ENCODE assay signal across 12 cellular contexts in genomic region chr2:36147670-36148390, GRCh38.
DNase-seq lines count a peak whose midpoint lies in the region; ATAC-seq and TF ChIP-seq lines count a peak whose summit lies in the region.
"Had no signal": no experiment of that assay in that cellular context is flagged by ENCODE, and none has a peak within 500 bp of the region (broad histone marks: within the 10 kb centered on the region; RNA-seq: fewer than 3 reads in every experiment).

No MANE protein-coding gene starts in this region.

- CTCF ChIA-PET in activated CD4-positive, alpha-beta memory T cell treated with anti-CD3 and anti-CD28 coated beads, Interleukin-2, amount 10 ng/mL, durations not matched to agents 7 days and 5 days (lab: Charles Lee) = interaction anchor here (1.4 to 2.8 kb wide), 5 partner anchors 10 to 205 kb away, joined by 3 to 11 read pairs (median 8); no protein-coding TSS in a partner anchor
- CTCF ChIA-PET in activated CD4-positive, alpha-beta memory T cell treated with anti-CD3 and anti-CD28 coated beads for 36 hours (lab: Charles Lee) = interaction anchor here (0.8 to 1.3 kb wide), 4 partner anchors 9 to 205 kb away, joined by 3 to 5 read pairs (median 3); no protein-coding TSS in a partner anchor
- CTCF ChIA-PET in CD4-positive, alpha-beta T cell (lab: Charles Lee) = no interaction called here

- POLR2A ChIA-PET in activated CD4-positive, alpha-beta memory T cell treated with anti-CD3 and anti-CD28 coated beads, Interleukin-2, amount 10 ng/mL, durations not matched to agents 7 days and 5 days (lab: Charles Lee) = interaction anchor here (1.0 to 2.9 kb wide), 7 partner anchors 10 to 450 kb away, joined by 3 to 29 read pairs (median 7); partner anchors contain the start of genes CRIM1 and FEZ2
- POLR2A ChIA-PET in activated CD4-positive, alpha-beta memory T cell treated with anti-CD3 and anti-CD28 coated beads for 36 hours (lab: Charles Lee) = interaction anchor here (0.7 to 2.1 kb wide), 2 partner anchors 25 to 92 kb away, joined by 3 to 8 read pairs; no protein-coding TSS in a partner anchor
- POLR2A ChIA-PET in CD4-positive, alpha-beta T cell (lab: Charles Lee) = no interaction called here

- H3K4me1 ChIP-seq in prostate gland (replicated peaks) = no peaks in the 10 kb centered on the region
- H3K4me1 ChIP-seq: sigmoid colon had no signal

- ATAC-seq in GM21723 (IDR thresholded peaks at IDR 0.05; ENCODE audit: unreplicated experiment) = peak; percentile 94
- peak; percentile 81 for ATAC-seq in HG03280 (IDR thresholded peaks at IDR 0.05; ENCODE audit: unreplicated experiment)
- ATAC-seq in effector memory CD8-positive, alpha-beta T cell (replicated peaks) = no peak
- no peak for ATAC-seq in CD4-positive, alpha-beta T cell (ENCODE audit: poor library complexity)

- H3K4me1 Mint-ChIP-seq in activated CD4-positive, alpha-beta memory T cell treated with anti-CD3 and anti-CD28 coated beads, Interleukin-2, amount 10 ng/mL, durations not matched to agents 7 days and 5 days = peaks cover 33% of the 10 kb centered on the region
- H3K4me1 Mint-ChIP-seq in activated CD4-positive, alpha-beta memory T cell treated with anti-CD3 and anti-CD28 coated beads for 36 hours (ENCODE audit: low read depth) = peaks cover 14% of the 10 kb centered on the region
- H3K4me1 Mint-ChIP-seq in effector memory CD8-positive, alpha-beta T cell (ENCODE audit: low read depth in 2 of 2) = peaks cover 15% of the 10 kb centered on the region in 2 donors
- H3K4me1 Mint-ChIP-seq in type B pancreatic cell (ENCODE audit: unreplicated experiment) = no peaks in the 10 kb centered on the region
- no peaks in the 10 kb centered on the region for H3K4me1 Mint-ChIP-seq in CD4-positive, alpha-beta T cell (ENCODE audit: low read depth)
- H3K4me1 Mint-ChIP-seq: central memory CD8-positive, alpha-beta T cell had no signal

- H3K4me3 ChIP-seq in prostate gland = no peak overlapping the region
- H3K4me3 ChIP-seq: sigmoid colon had no signal

- H3K27ac Mint-ChIP-seq in activated CD4-positive, alpha-beta memory T cell treated with anti-CD3 and anti-CD28 coated beads, Interleukin-2, amount 10 ng/mL, durations not matched to agents 7 days and 5 days = peak overlapping the region; percentile 79
- no peak overlapping the region for H3K27ac Mint-ChIP-seq in activated CD4-positive, alpha-beta memory T cell treated with anti-CD3 and anti-CD28 coated beads for 36 hours
- peak overlapping the region in 1 of 2 donors; percentile 66 for H3K27ac Mint-ChIP-seq in effector memory CD8-positive, alpha-beta T cell
- H3K27ac Mint-ChIP-seq in type B pancreatic cell = no peak overlapping the region
- H3K27ac Mint-ChIP-seq in CD4-positive, alpha-beta T cell = no peak overlapping the region

- no peak overlapping the region for H3K27ac ChIP-seq in prostate gland
- no peak overlapping the region for H3K27ac ChIP-seq in CD4-positive, alpha-beta T cell (ENCODE audit: low read depth, low read length)
- H3K27ac ChIP-seq: sigmoid colon had no signal

- no peaks in the 10 kb centered on the region for H3K36me3 Mint-ChIP-seq in activated CD4-positive, alpha-beta memory T cell treated with anti-CD3 and anti-CD28 coated beads, Interleukin-2, amount 10 ng/mL, durations not matched to agents 7 days and 5 days (ENCODE audit: low read depth)
- H3K36me3 Mint-ChIP-seq in activated CD4-positive, alpha-beta memory T cell treated with anti-CD3 and anti-CD28 coated beads for 36 hours = no peaks in the 10 kb centered on the region
- H3K36me3 Mint-ChIP-seq in effector memory CD8-positive, alpha-beta T cell (ENCODE audit: insufficient read depth) = no peaks in the 10 kb centered on the region
- H3K36me3 Mint-ChIP-seq in type B pancreatic cell = no peaks in the 10 kb centered on the region
- H3K36me3 Mint-ChIP-seq in CD4-positive, alpha-beta T cell (ENCODE audit: low read depth) = no peaks in the 10 kb centered on the region

- H3K36me3 ChIP-seq in prostate gland = no peaks in the 10 kb centered on the region
- H3K36me3 ChIP-seq: sigmoid colon had no signal

- no peak for TF ChIP-seq CTCF in prostate gland (IDR thresholded peaks at IDR 0.05)
- no peak for TF ChIP-seq CTCF in type B pancreatic cell (conservative IDR thresholded peaks at IDR 0.05)
- no peak for TF ChIP-seq CTCF in CD4-positive, alpha-beta T cell (IDR thresholded peaks at IDR 0.05)

- H3K4me3 Mint-ChIP-seq in activated CD4-positive, alpha-beta memory T cell treated with anti-CD3 and anti-CD28 coated beads, Interleukin-2, amount 10 ng/mL, durations not matched to agents 7 days and 5 days = peak overlapping the region; percentile 42
- H3K4me3 Mint-ChIP-seq in activated CD4-positive, alpha-beta memory T cell treated with anti-CD3 and anti-CD28 coated beads for 36 hours = no peak overlapping the region
- H3K4me3 Mint-ChIP-seq in effector memory CD8-positive, alpha-beta T cell = peak overlapping the region; percentile 18 to 28
- H3K4me3 Mint-ChIP-seq in type B pancreatic cell = no peak overlapping the region
- H3K4me3 Mint-ChIP-seq in CD4-positive, alpha-beta T cell = no peak overlapping the region
- H3K4me3 Mint-ChIP-seq: central memory CD8-positive, alpha-beta T cell had no signal

- peaks cover 8% of the 10 kb centered on the region for H3K27me3 Mint-ChIP-seq in activated CD4-positive, alpha-beta memory T cell treated with anti-CD3 and anti-CD28 coated beads, Interleukin-2, amount 10 ng/mL, durations not matched to agents 7 days and 5 days
- H3K27me3 Mint-ChIP-seq in activated CD4-positive, alpha-beta memory T cell treated with anti-CD3 and anti-CD28 coated beads for 36 hours = peaks cover 16% of the 10 kb centered on the region
- no peaks in the 10 kb centered on the region for H3K27me3 Mint-ChIP-seq in effector memory CD8-positive, alpha-beta T cell
- H3K27me3 Mint-ChIP-seq in type B pancreatic cell = no peaks in the 10 kb centered on the region
- no peaks in the 10 kb centered on the region for H3K27me3 Mint-ChIP-seq in CD4-positive, alpha-beta T cell
- H3K27me3 Mint-ChIP-seq: central memory CD8-positive, alpha-beta T cell had no signal

- 88% methylated on average over 4 of the region's 4 CpGs for WGBS in prostate gland

- peaks cover 2% of the 10 kb centered on the region for H3K9me3 Mint-ChIP-seq in activated CD4-positive, alpha-beta memory T cell treated with anti-CD3 and anti-CD28 coated beads, Interleukin-2, amount 10 ng/mL, durations not matched to agents 7 days and 5 days
- no peaks in the 10 kb centered on the region for H3K9me3 Mint-ChIP-seq in activated CD4-positive, alpha-beta memory T cell treated with anti-CD3 and anti-CD28 coated beads for 36 hours
- no peaks in the 10 kb centered on the region for H3K9me3 Mint-ChIP-seq in effector memory CD8-positive, alpha-beta T cell
- no peaks in the 10 kb centered on the region for H3K9me3 Mint-ChIP-seq in type B pancreatic cell
- H3K9me3 Mint-ChIP-seq in CD4-positive, alpha-beta T cell = no peaks in the 10 kb centered on the region
- H3K9me3 Mint-ChIP-seq: central memory CD8-positive, alpha-beta T cell had no signal

- TF ChIP-seq POLR2A in prostate gland (IDR thresholded peaks at IDR 0.05) = no peak

- no peaks in the 10 kb centered on the region for H3K9me3 ChIP-seq in prostate gland
- H3K9me3 ChIP-seq in CD4-positive, alpha-beta T cell (ENCODE audit: control insufficient read depth, low read length) = no peaks in the 10 kb centered on the region
- H3K9me3 ChIP-seq: sigmoid colon had no signal

- H3K27me3 ChIP-seq in prostate gland (replicated peaks; ENCODE audit: insufficient read depth) = no peaks in the 10 kb centered on the region
- no peaks in the 10 kb centered on the region for H3K27me3 ChIP-seq in CD4-positive, alpha-beta T cell (ENCODE audit: control insufficient read depth, insufficient read depth, low read length)
- H3K27me3 ChIP-seq: sigmoid colon had no signal

- DNase-seq in activated CD4-positive, alpha-beta memory T cell treated with anti-CD3 and anti-CD28 coated beads, Interleukin-2, amount 10 ng/mL, durations not matched to agents 7 days and 5 days = no peak
- DNase-seq in activated CD4-positive, alpha-beta memory T cell treated with anti-CD3 and anti-CD28 coated beads for 36 hours = no peak
- no peak for DNase-seq in effector memory CD8-positive, alpha-beta T cell
- DNase-seq in prostate gland (ENCODE audit: low spot score) (no peak), type B pancreatic cell (ENCODE audit: extremely low spot score, unreplicated experiment) (no peak)
- no peak for DNase-seq in CD4-positive, alpha-beta T cell
- DNase-seq: mesendoderm, NCI-H1694, sigmoid colon had no signal

- intact Hi-C loops in activated CD4-positive, alpha-beta memory T cell treated with anti-CD3 and anti-CD28 coated beads for 36 hours (cut with micrococcal nuclease) = loop anchor here (1.0 to 10.0 kb wide), 4 partner anchors 24 to 173 kb away; no protein-coding TSS in a partner anchor
- intact Hi-C loops in prostate gland (cut with DNase I) = no loop called here
- intact Hi-C loops in CD4-positive, alpha-beta T cell (cut with DNase I, micrococcal nuclease) = no loop called here

Comparison
In these comparisons a context has a peak if more than half of its experiments do, and no peak if none do; other contexts are left out.
1. H3K4me3 Mint-ChIP-seq: peak in activated CD4-positive, alpha-beta memory T cell treated with anti-CD3 and anti-CD28 coated beads, Interleukin-2, amount 10 ng/mL, durations not matched to agents 7 days and 5 days (single experiment) and effector memory CD8-positive, alpha-beta T cell (2 of 2); none in activated CD4-positive, alpha-beta memory T cell treated with anti-CD3 and anti-CD28 coated beads for 36 hours (single experiment), type B pancreatic cell (single experiment) and CD4-positive, alpha-beta T cell (single experiment).
2. ATAC-seq: peak in GM21723 (single experiment) and HG03280 (single experiment); none in effector memory CD8-positive, alpha-beta T cell (single experiment) and CD4-positive, alpha-beta T cell (single experiment).